In genomic region chrX:132737743-132738142, GRCh38 we compare ENCODE assay signal across 9 cellular contexts.
DNase-seq lines count a peak whose midpoint lies in the region; ATAC-seq and TF ChIP-seq lines count a peak whose summit lies in the region.
"Had no signal": no experiment of that assay in that cellular context is flagged by ENCODE, and none has a peak within 500 bp of the region (broad histone marks: within the 10 kb centered on the region; RNA-seq: fewer than 3 reads in every experiment).

No MANE protein-coding gene starts in this region.

- no peaks in the 10 kb centered on the region for H3K4me1 ChIP-seq in body of pancreas

- TF ChIP-seq CTCF in body of pancreas (IDR thresholded peaks at IDR 0.05) = no peak

- WGBS in body of pancreas, 2 donors = 58 to 66% methylated on average over 2 to 3 of the region's 5 CpGs

- no peak overlapping the region for H3K4me3 ChIP-seq in body of pancreas

- intact Hi-C loops in body of pancreas (cut with DNase I) = no loop called here

- DNase-seq in UCSD-AML1 (lab: John Stamatoyannopoulos, UW; ENCODE audit: unreplicated experiment) = peak; percentile 63
- DNase-seq in body of pancreas = peak in 3 of 4 donors; percentile 1 to 23 (median 9)
- peak; percentile 0 for DNase-seq in stimulated activated CD4-positive, alpha-beta T cell treated with anti-CD3 and anti-CD28 coated beads, Interleukin-2, amount 100 ng/mL, for 4 hours (ENCODE audit: low read depth)
- DNase-seq in NCI-H187 (lab: John Stamatoyannopoulos, UW) = no peak
- no peak for DNase-seq in medulla oblongata (ENCODE audit: extremely low spot score)
- no peak for DNase-seq in NCI-H2081 treated with DMSO at 0.1 percent for 48 hours (lab: John Stamatoyannopoulos, UW)
- DNase-seq in caudate nucleus (lab: John Stamatoyannopoulos, UW) = no peak
- DNase-seq: cerebellar nuclear complex had no signal

- TF ChIP-seq POLR2A in body of pancreas (IDR thresholded peaks at IDR 0.05) = no peak

- no peaks in the 10 kb centered on the region for H3K27me3 ChIP-seq in body of pancreas

- no peaks in the 10 kb centered on the region for H3K36me3 ChIP-seq in body of pancreas (replicated peaks in 1 of 2; ENCODE audit: insufficient read depth in 1 of 2, low read depth in 2 of 2)

- ATAC-seq in GM19463 (IDR thresholded peaks at IDR 0.05; ENCODE audit: unreplicated experiment) = peak; percentile 72
- ATAC-seq in body of pancreas = no peak

- H3K27ac ChIP-seq in body of pancreas (no peak overlapping the region), caudate nucleus (ENCODE audit: low read depth, low read length) (no peak overlapping the region)

- no peaks in the 10 kb centered on the region for H3K9me3 ChIP-seq in body of pancreas

Comparison
In these comparisons a context has a peak if more than half of its experiments do, and no peak if none do; other contexts are left out.
1. DNase-seq: peak in UCSD-AML1 (single experiment), body of pancreas (3 of 4) and stimulated activated CD4-positive, alpha-beta T cell treated with anti-CD3 and anti-CD28 coated beads, Interleukin-2, amount 100 ng/mL, for 4 hours (single experiment); none in NCI-H187 (0 of 2), medulla oblongata (single experiment), NCI-H2081 treated with DMSO at 0.1 percent for 48 hours (single experiment) and caudate nucleus (0 of 61).